ENCODE assay signal across 8 cellular contexts in genomic region chr16:88265286-88265938, GRCh38.
DNase-seq lines count a peak whose midpoint lies in the region; ATAC-seq and TF ChIP-seq lines count a peak whose summit lies in the region.
"Not testable (repeated sequence)": the region's sequence is repeated elsewhere in the genome, so short reads cannot be mapped to it uniquely, and the experiment has no call there.

No MANE protein-coding gene starts in this region.

- intact Hi-C loops in CD14-positive monocyte (cut with micrococcal nuclease) = not testable (repeated sequence)

- H3K27me3 Mint-ChIP-seq in CD14-positive monocyte (ENCODE audit: low read depth in 3 of 3) = peaks cover 17 to 35% (median 18%) of the 10 kb centered on the region in 3 donors
- peaks cover 42% of the 10 kb centered on the region for H3K27me3 Mint-ChIP-seq in T-helper 17 cell
- peaks cover 13% of the 10 kb centered on the region for H3K27me3 Mint-ChIP-seq in activated T-helper 17 cell treated with anti-CD3 and anti-CD28 coated beads, Interleukin-2, amount 50 U/mL, for 72 hours
- H3K27me3 Mint-ChIP-seq in effector memory CD8-positive, alpha-beta T cell = peaks cover 9 to 19% of the 10 kb centered on the region in 2 donors
- not testable (repeated sequence) for H3K27me3 Mint-ChIP-seq in osteocyte (ENCODE audit: unreplicated experiment)

- not testable (repeated sequence) for H3K4me3 Mint-ChIP-seq in CD14-positive monocyte; T-helper 17 cell; osteocyte (ENCODE audit: unreplicated experiment)
- H3K4me3 Mint-ChIP-seq in activated T-helper 17 cell treated with anti-CD3 and anti-CD28 coated beads, Interleukin-2, amount 50 U/mL, for 72 hours = peak overlapping the region; percentile 53
- peak overlapping the region; percentile 70 to 71 for H3K4me3 Mint-ChIP-seq in effector memory CD8-positive, alpha-beta T cell

- H3K9me3 Mint-ChIP-seq in CD14-positive monocyte; activated T-helper 17 cell treated with anti-CD3 and anti-CD28 coated beads, Interleukin-2, amount 50 U/mL, for 72 hours; effector memory CD8-positive, alpha-beta T cell; osteocyte (ENCODE audit: unreplicated experiment): not testable (repeated sequence)

- ATAC-seq in GM19351 (IDR thresholded peaks at IDR 0.05; ENCODE audit: unreplicated experiment) (peak; percentile 35), HG02798 (IDR thresholded peaks at IDR 0.05; ENCODE audit: poor library complexity, unreplicated experiment) (peak; percentile 23), T-helper 17 cell (peak; percentile 79), thoracic aorta (ENCODE audit: insufficient number of reproducible peaks, low FRiP score, low read depth) (peak; percentile 24)
- ATAC-seq in activated T-helper 17 cell treated with anti-CD3 and anti-CD28 coated beads, Interleukin-2, amount 50 U/mL, for 72 hours (replicated peaks) = peak; percentile 71
- peak; percentile 80 for ATAC-seq in effector memory CD8-positive, alpha-beta T cell (replicated peaks)

- peaks cover 15% of the 10 kb centered on the region for H3K4me1 Mint-ChIP-seq in CD14-positive monocyte
- not testable (repeated sequence) for H3K4me1 Mint-ChIP-seq in T-helper 17 cell; activated T-helper 17 cell treated with anti-CD3 and anti-CD28 coated beads, Interleukin-2, amount 50 U/mL, for 72 hours
- peaks cover 17 to 20% of the 10 kb centered on the region in 2 donors for H3K4me1 Mint-ChIP-seq in effector memory CD8-positive, alpha-beta T cell (ENCODE audit: low read depth in 2 of 2)
- peaks cover 27% of the 10 kb centered on the region for H3K4me1 Mint-ChIP-seq in osteocyte (ENCODE audit: unreplicated experiment)

- not testable (repeated sequence) for DNase-seq in CD14-positive monocyte (ENCODE audit: low spot score); osteocyte (ENCODE audit: extremely low spot score, unreplicated experiment); thoracic aorta (ENCODE audit: low spot score)
- DNase-seq in T-helper 17 cell = peak in 2 of 3 donors; percentile 11 to 18
- peak; percentile 65 to 74 (median 73) for DNase-seq in effector memory CD8-positive, alpha-beta T cell

- not testable (repeated sequence) for H3K36me3 ChIP-seq in thoracic aorta

- not testable (repeated sequence) for H3K9me3 ChIP-seq in T-helper 17 cell (ENCODE audit: control insufficient read depth, low read length, poor library complexity, severe bottlenecking); thoracic aorta

- peak overlapping the region; percentile 68 for H3K4me3 ChIP-seq in thoracic aorta

- H3K36me3 Mint-ChIP-seq in CD14-positive monocyte; T-helper 17 cell (ENCODE audit: low read depth); activated T-helper 17 cell treated with anti-CD3 and anti-CD28 coated beads, Interleukin-2, amount 50 U/mL, for 72 hours (ENCODE audit: low read depth); osteocyte (ENCODE audit: unreplicated experiment): not testable (repeated sequence)
- peaks cover 14% of the 10 kb centered on the region for H3K36me3 Mint-ChIP-seq in effector memory CD8-positive, alpha-beta T cell (ENCODE audit: insufficient read depth)

- TF ChIP-seq CTCF in CD14-positive monocyte (IDR thresholded peaks at IDR 0.05); osteocyte (IDR thresholded peaks at IDR 0.05); thoracic aorta (IDR thresholded peaks at IDR 0.05): not testable (repeated sequence)

- not testable (repeated sequence) for H3K27me3 ChIP-seq in thoracic aorta (replicated peaks; ENCODE audit: insufficient read depth)

- peaks cover 4 to 38% of the 10 kb centered on the region in 2 donors for H3K4me1 ChIP-seq in thoracic aorta (ENCODE audit: control insufficient read depth in 1 of 2, low read depth in 2 of 2)

- peak overlapping the region in 4 of 7 donors; percentile 19 to 85 (median 75) for H3K27ac Mint-ChIP-seq in CD14-positive monocyte
- not testable (repeated sequence) for H3K27ac Mint-ChIP-seq in T-helper 17 cell; activated T-helper 17 cell treated with anti-CD3 and anti-CD28 coated beads, Interleukin-2, amount 50 U/mL, for 72 hours
- peak overlapping the region; percentile 86 to 88 for H3K27ac Mint-ChIP-seq in effector memory CD8-positive, alpha-beta T cell
- H3K27ac Mint-ChIP-seq in osteocyte (ENCODE audit: unreplicated experiment) = peak overlapping the region; percentile 69

- not testable (repeated sequence) for H3K27ac ChIP-seq in thoracic aorta

Comparison
In these comparisons a context has a peak if more than half of its experiments do, and no peak if none do; other contexts are left out.
1. ATAC-seq: peak in every context shown above with its lines; median percentile 80 in effector memory CD8-positive, alpha-beta T cell; 79 in T-helper 17 cell; 71 in activated T-helper 17 cell treated with anti-CD3 and anti-CD28 coated beads, Interleukin-2, amount 50 U/mL, for 72 hours; 35 in GM19351; 24 in thoracic aorta; 23 in HG02798.